Comparison of ENCODE assay signal across 9 cellular contexts in genomic region chr4:70544279-70544870, GRCh38. TPM values are rescaled to one million over a fixed set of nuclear protein-coding genes. Genes with fewer than 3 reads are reported as not detected.
A peak's percentile ranks its signal among the peaks of the same experiment; 100 is the strongest.
DNase-seq lines count a peak whose midpoint lies in the region; ATAC-seq and TF ChIP-seq lines count a peak whose summit lies in the region.
"Had no signal": no experiment of that assay in that cellular context is flagged by ENCODE, and none has a peak within 500 bp of the region (broad histone marks: within the 10 kb centered on the region; RNA-seq: fewer than 3 reads in every experiment).

No MANE protein-coding gene starts in this region.

- ATAC-seq in GM18508 (IDR thresholded peaks at IDR 0.05; ENCODE audit: insufficient read depth, unreplicated experiment), result peak; percentile 68
- peak; percentile 48 for ATAC-seq in HG03565 (IDR thresholded peaks at IDR 0.05; ENCODE audit: unreplicated experiment)

- TF ChIP-seq CTCF in 22Rv1 (IDR thresholded peaks at IDR 0.05) (peak; percentile 81), brain (conservative IDR thresholded peaks at IDR 0.05) (peak; percentile 29 to 69)

- H3K4me1 Mint-ChIP-seq in brain, result no peaks in the 10 kb centered on the region
- H3K4me1 Mint-ChIP-seq: activated naive CD8-positive, alpha-beta T cell treated with anti-CD3 and anti-CD28 coated beads, Interleukin-2, amount 10 ng/mL, durations not matched to agents 7 days and 5 days had no signal

- no peaks in the 10 kb centered on the region for H3K9me3 Mint-ChIP-seq in brain
- H3K9me3 Mint-ChIP-seq: activated naive CD8-positive, alpha-beta T cell treated with anti-CD3 and anti-CD28 coated beads, Interleukin-2, amount 10 ng/mL, durations not matched to agents 7 days and 5 days had no signal

- no peak overlapping the region for H3K27ac ChIP-seq in 22Rv1

- H3K36me3 Mint-ChIP-seq in brain, result no peaks in the 10 kb centered on the region
- H3K36me3 Mint-ChIP-seq: activated naive CD8-positive, alpha-beta T cell treated with anti-CD3 and anti-CD28 coated beads, Interleukin-2, amount 10 ng/mL, durations not matched to agents 7 days and 5 days had no signal

- no peak overlapping the region for H3K4me3 Mint-ChIP-seq in brain
- H3K4me3 Mint-ChIP-seq: activated naive CD8-positive, alpha-beta T cell treated with anti-CD3 and anti-CD28 coated beads, Interleukin-2, amount 10 ng/mL, durations not matched to agents 7 days and 5 days had no signal

- H3K27me3 Mint-ChIP-seq in brain, result peaks cover 6% of the 10 kb centered on the region
- H3K27me3 Mint-ChIP-seq: activated naive CD8-positive, alpha-beta T cell treated with anti-CD3 and anti-CD28 coated beads, Interleukin-2, amount 10 ng/mL, durations not matched to agents 7 days and 5 days had no signal

- DNase-seq in retina (peak; percentile 5), globus pallidus (ENCODE audit: low spot score) (no peak), foreskin melanocyte (no peak), HuH-7.5 (ENCODE audit: low spot score) (no peak)
- DNase-seq: activated naive CD8-positive, alpha-beta T cell treated with anti-CD3 and anti-CD28 coated beads, Interleukin-2, amount 10 ng/mL, durations not matched to agents 7 days and 5 days had no signal

- H3K27ac Mint-ChIP-seq in brain, result no peak overlapping the region
- H3K27ac Mint-ChIP-seq: activated naive CD8-positive, alpha-beta T cell treated with anti-CD3 and anti-CD28 coated beads, Interleukin-2, amount 10 ng/mL, durations not matched to agents 7 days and 5 days had no signal

RNA-seq across cellular contexts. Expression of gene AMTN, which starts 26.0 kb away (rescaled TPM):
- not detected for polyA plus RNA-seq in brain (ENCODE audit: insufficient read depth, low read depth, low replicate concordance)

RNA-seq across cellular contexts. Expression of gene AMBN, which starts 47.7 kb away (rescaled TPM):
- not detected for polyA plus RNA-seq in brain (ENCODE audit: insufficient read depth, low read depth, low replicate concordance)
